8 cellular contexts compared by ENCODE assay signal in genomic region chr1:111030590-111030989, GRCh38.
DNase-seq lines count a peak whose midpoint lies in the region; ATAC-seq, FAIRE-seq and TF ChIP-seq lines count a peak whose summit lies in the region.

No MANE protein-coding gene starts in this region.

- H4K91ac ChIP-seq in neuronal stem cell (ENCODE audit: low read depth, low read length, poor library complexity) = no peak overlapping the region

- peaks cover 17% of the 10 kb centered on the region for H3K27me3 Mint-ChIP-seq in CD4-positive, alpha-beta T cell

- no peak overlapping the region for H3K27ac Mint-ChIP-seq in CD4-positive, alpha-beta T cell

- no peak overlapping the region for H3K14ac ChIP-seq in neuronal stem cell (ENCODE audit: low read length)

- no peak for ATAC-seq in CD4-positive, alpha-beta T cell (ENCODE audit: poor library complexity)
- ATAC-seq in GM21381 (IDR thresholded peaks at IDR 0.05; ENCODE audit: unreplicated experiment) (peak; percentile 54), HG03439 (IDR thresholded peaks at IDR 0.05; ENCODE audit: unreplicated experiment) (no peak)

- no peak overlapping the region for H3K4me2 ChIP-seq in endothelial cell of umbilical vein (ENCODE audit: insufficient read depth, low read length)
- no peak overlapping the region for H3K4me2 ChIP-seq in neuronal stem cell (ENCODE audit: insufficient read depth, low read length, poor library complexity, severe bottlenecking)

- no peak overlapping the region for H2BK15ac ChIP-seq in neuronal stem cell (ENCODE audit: low read length)

- H3K18ac ChIP-seq in neuronal stem cell (ENCODE audit: low read length) = no peak overlapping the region

- no peak overlapping the region for H3K4ac ChIP-seq in neuronal stem cell (ENCODE audit: low read length)

- H2BK12ac ChIP-seq in neuronal stem cell (ENCODE audit: low read length) = no peak overlapping the region

- H3K36me3 ChIP-seq in endothelial cell of umbilical vein (ENCODE audit: control insufficient read depth in 2 of 2, extremely low read depth in 1 of 2, insufficient read depth in 2 of 2, low read length in 2 of 2) = no peaks in the 10 kb centered on the region
- H3K36me3 ChIP-seq in neuronal stem cell (replicated peaks in 1 of 2; ENCODE audit: control insufficient read depth in 2 of 2, insufficient read depth in 2 of 2, low read length in 2 of 2) = no peaks in the 10 kb centered on the region

- H2BK5ac ChIP-seq in neuronal stem cell (ENCODE audit: low read length) = no peak overlapping the region

- no peak overlapping the region for H3K23ac ChIP-seq in neuronal stem cell (ENCODE audit: low read depth, low read length, poor library complexity)

- no peak overlapping the region for H3K4me3 Mint-ChIP-seq in CD4-positive, alpha-beta T cell

- H2AFZ ChIP-seq in endothelial cell of umbilical vein (ENCODE audit: low read depth, low read length) (no peak overlapping the region), neuronal stem cell (ENCODE audit: low read length) (no peak overlapping the region)

- H3K4me1 Mint-ChIP-seq in CD4-positive, alpha-beta T cell (ENCODE audit: low read depth) = peaks cover 5% of the 10 kb centered on the region

- H2AK5ac ChIP-seq in neuronal stem cell (ENCODE audit: low read depth, low read length) = no peak overlapping the region

- no peaks in the 10 kb centered on the region for H3K9me3 ChIP-seq in CD4-positive, alpha-beta T cell (ENCODE audit: control insufficient read depth, low read length)
- no peaks in the 10 kb centered on the region for H3K9me3 ChIP-seq in endothelial cell of umbilical vein (replicated peaks; ENCODE audit: control insufficient read depth, insufficient read depth, low read length)
- no peaks in the 10 kb centered on the region for H3K9me3 ChIP-seq in neuronal stem cell (replicated peaks in 1 of 2; ENCODE audit: control insufficient read depth in 2 of 2, insufficient read depth in 1 of 2, low read depth in 1 of 2, low read length in 2 of 2)

- dilution Hi-C loops in endothelial cell of umbilical vein (cut with MboI; ENCODE audit: extremely low pct_ligation_motif_present, low sequenced_read_pairs) = no loop called here

- no peak for TF ChIP-seq POLR2A in endothelial cell of umbilical vein (IDR thresholded peaks at IDR 0.05; ENCODE audit: low read depth, low read length)

- H3K79me1 ChIP-seq in neuronal stem cell (ENCODE audit: low read depth, low read length) = no peaks in the 10 kb centered on the region

- no peak overlapping the region for H3K4me3 ChIP-seq in endothelial cell of umbilical vein (replicated peaks in 1 of 3; ENCODE audit: insufficient read depth in 1 of 3, low read depth in 1 of 3, low read length in 3 of 3)
- no peak overlapping the region for H3K4me3 ChIP-seq in neuronal stem cell (ENCODE audit: low read length in 2 of 2)

- POLR2A ChIA-PET in CD4-positive, alpha-beta T cell (lab: Charles Lee) = no interaction called here
- POLR2A ChIA-PET in endothelial cell of umbilical vein (lab: Charles Lee) = no interaction called here

- H3K9ac ChIP-seq in endothelial cell of umbilical vein (replicated peaks; ENCODE audit: extremely low read depth, insufficient read depth, low read length) (no peak overlapping the region), neuronal stem cell (ENCODE audit: low read depth, low read length, poor library complexity) (no peak overlapping the region)

- H3K9me3 Mint-ChIP-seq in CD4-positive, alpha-beta T cell = no peaks in the 10 kb centered on the region

- no CpG with 5 or more reads among the region's 1 CpG for WGBS in neuronal stem cell (ENCODE audit: extremely low coverage in 2 of 2, insufficient read length in 2 of 2, insufficient replicate concordance in 1 of 2), 2 donors

- no peaks in the 10 kb centered on the region for H3K36me3 Mint-ChIP-seq in CD4-positive, alpha-beta T cell (ENCODE audit: low read depth)

- H3K27me3 ChIP-seq in CD4-positive, alpha-beta T cell (ENCODE audit: control insufficient read depth, insufficient read depth, low read length) = no peaks in the 10 kb centered on the region
- no peaks in the 10 kb centered on the region for H3K27me3 ChIP-seq in endothelial cell of umbilical vein (ENCODE audit: control insufficient read depth in 2 of 2, insufficient read depth in 2 of 2, low read length in 2 of 2)
- no peaks in the 10 kb centered on the region for H3K27me3 ChIP-seq in neuronal stem cell (ENCODE audit: control insufficient read depth in 3 of 3, insufficient read depth in 3 of 3, low read depth in 1 of 3, low read length in 3 of 3)

- DNase-seq in CD4-positive, alpha-beta T cell = peak in 9 of 10 experiments; percentile 7 to 56 (median 26)
- peak; percentile 31 for DNase-seq in NCI-H226
- peak; percentile 13 to 53 for DNase-seq in activated CD4-positive, alpha-beta T cell treated with anti-CD3 and anti-CD28 coated beads for 24 hours (ENCODE audit: low read depth in 2 of 2)
- DNase-seq in endothelial cell of umbilical vein (ENCODE audit: low read depth, low spot score) = peak; percentile 50
- peak; percentile 30 for DNase-seq in neuronal stem cell (ENCODE audit: low spot score)
- DNase-seq in UCSD-AML1 (lab: John Stamatoyannopoulos, UW; ENCODE audit: unreplicated experiment) = no peak

- intact Hi-C loops in CD4-positive, alpha-beta T cell (cut with DNase I, micrococcal nuclease) = loop anchor here (1.0 to 5.0 kb wide), 4 partner anchors 248 to 410 kb away; no protein-coding TSS in a partner anchor
- intact Hi-C loops in endothelial cell of umbilical vein (cut with micrococcal nuclease) = loop anchor here (5.0 kb wide), 1 partner anchor 372 kb away; no protein-coding TSS in a partner anchor

- FAIRE-seq in endothelial cell of umbilical vein (lab: Jason Lieb, UNC) = peak; percentile 88

- no peak overlapping the region for H3K27ac ChIP-seq in CD4-positive, alpha-beta T cell (ENCODE audit: low read depth, low read length)
- no peak overlapping the region for H3K27ac ChIP-seq in endothelial cell of umbilical vein (ENCODE audit: insufficient read depth, low read depth, low read length)
- H3K27ac ChIP-seq in neuronal stem cell (replicated peaks; ENCODE audit: low read length) = no peak overlapping the region

- TF ChIP-seq CTCF in CD4-positive, alpha-beta T cell (IDR thresholded peaks at IDR 0.05) = peak; percentile 96
- peak; percentile 70 to 72 for TF ChIP-seq CTCF in endothelial cell of umbilical vein (IDR thresholded peaks at IDR 0.05; ENCODE audit: extremely low read depth in 1 of 2, insufficient read depth in 1 of 2, low read depth in 1 of 2, low read length in 2 of 2)

- H3K9me1 ChIP-seq in endothelial cell of umbilical vein (replicated peaks; ENCODE audit: control insufficient read depth, extremely low read depth, insufficient read depth, low read length) = no peaks in the 10 kb centered on the region

- BruUV-seq in endothelial cell of umbilical vein (replicated peaks; lab: Mats Ljungman, UMichigan) = no TSS peak

- H3K4me1 ChIP-seq in endothelial cell of umbilical vein (ENCODE audit: control insufficient read depth, extremely low read depth, insufficient read depth, low read length) (no peaks in the 10 kb centered on the region), neuronal stem cell (ENCODE audit: control insufficient read depth in 2 of 2, insufficient read depth in 1 of 2, low read depth in 1 of 2, low read length in 2 of 2) (no peaks in the 10 kb centered on the region)

- no peak overlapping the region for H2BK120ac ChIP-seq in neuronal stem cell (ENCODE audit: low read depth, low read length)

- no peaks in the 10 kb centered on the region for H4K20me1 ChIP-seq in endothelial cell of umbilical vein (replicated peaks; ENCODE audit: control insufficient read depth, extremely low read depth, insufficient read depth, low read length)

- H3K79me2 ChIP-seq in endothelial cell of umbilical vein (ENCODE audit: control insufficient read depth, insufficient read depth, low read length) = no peaks in the 10 kb centered on the region

- H4K8ac ChIP-seq in neuronal stem cell (ENCODE audit: low read depth, low read length) = no peak overlapping the region

- CTCF ChIA-PET in CD4-positive, alpha-beta T cell (lab: Charles Lee) = interaction anchor here (0.6 to 1.9 kb wide), 9 partner anchors 10 to 475 kb away, joined by 3 to 8 read pairs (median 3); no protein-coding TSS in a partner anchor
- CTCF ChIA-PET in endothelial cell of umbilical vein (lab: Charles Lee) = interaction anchor here (0.6 to 2.8 kb wide), 30 partner anchors 9 to 737 kb away, joined by 3 to 36 read pairs (median 5); no protein-coding TSS in a partner anchor

TF ChIP-seq in endothelial cell of umbilical vein, 7 proteins besides CTCF, POLR2A, EP300 and RAD21:
- no peak for TF ChIP-seq JUN (IDR thresholded peaks at IDR 0.05; ENCODE audit: borderline replicate concordance, insufficient read depth, insufficient read length, low read depth)
